ENCODE assay signal across 1 cellular context in the genomic region with DNA sequence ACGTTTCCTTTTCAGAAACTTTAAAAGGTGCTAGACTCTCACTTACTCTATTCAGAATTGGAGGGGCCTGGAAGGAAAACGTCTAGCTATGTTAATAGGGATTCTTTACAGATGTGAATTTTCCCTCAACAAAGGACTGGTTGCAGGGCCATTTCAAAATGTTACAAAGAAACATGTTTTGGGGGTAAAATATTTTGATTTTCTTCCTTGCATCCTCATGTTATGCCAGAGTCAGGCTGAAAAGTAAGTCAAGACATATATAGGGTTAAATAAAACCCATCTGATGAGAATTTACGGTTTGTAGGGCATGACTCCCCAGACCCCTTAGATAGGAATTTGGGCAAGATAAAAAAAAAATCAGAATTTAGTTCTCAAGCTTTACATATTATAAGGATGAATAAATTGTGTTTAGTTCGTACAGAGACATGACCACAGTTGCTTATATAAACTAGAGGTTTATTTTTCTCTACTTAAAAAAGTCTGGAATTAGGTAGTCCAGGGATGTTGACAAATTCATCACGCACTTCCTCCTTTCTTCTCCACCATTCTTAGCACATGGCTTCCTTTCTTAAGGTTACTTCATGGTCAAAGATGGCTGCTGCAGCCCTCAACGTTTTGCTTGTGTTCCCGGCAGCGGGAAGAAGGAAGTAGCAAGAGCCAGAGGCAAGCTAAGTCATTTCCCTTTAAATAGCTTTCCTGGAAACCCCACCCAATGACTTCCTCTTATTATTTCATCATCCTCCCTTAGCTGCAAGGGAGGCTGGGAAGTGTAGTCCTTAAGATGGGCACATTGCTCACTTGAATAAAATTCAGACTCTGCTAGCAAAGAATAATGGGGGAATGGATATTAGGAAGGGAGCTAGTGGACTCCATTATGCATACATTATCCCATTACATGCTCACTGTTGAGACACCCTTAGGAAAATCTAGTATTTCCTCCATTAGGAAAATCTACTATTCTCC.
TF ChIP-seq lines count a peak whose summit lies in the region.

No MANE protein-coding gene starts in this region.

TF ChIP-seq in IMR-90, 13 proteins besides CTCF, POLR2A, EP300 and RAD21:
- peak; percentile 89 for TF ChIP-seq CEBPB (IDR thresholded peaks at IDR 0.05; ENCODE audit: low read depth, low read length)
